Comparison of ENCODE assay signal across 21 cellular contexts in genomic region chr1:179095377-179095776, GRCh38. TPM values are rescaled to one million over a fixed set of nuclear protein-coding genes. Genes with fewer than 3 reads are reported as not detected.
A peak's percentile ranks its signal among the peaks of the same experiment; 100 is the strongest.
DNase-seq lines count a peak whose midpoint lies in the region; ATAC-seq and TF ChIP-seq lines count a peak whose summit lies in the region.
"Had no signal": no experiment of that assay in that cellular context is flagged by ENCODE, and none has a peak within 500 bp of the region (broad histone marks: within the 10 kb centered on the region; RNA-seq: fewer than 3 reads in every experiment).

No MANE protein-coding gene starts in this region.

- ATAC-seq in HCT116 (no peak), GM21423 (IDR thresholded peaks at IDR 0.05; ENCODE audit: unreplicated experiment) (no peak)
- ATAC-seq: activated naive CD8-positive, alpha-beta T cell treated with anti-CD3 and anti-CD28 coated beads, Interleukin-2, amount 50 U/mL, for 24 hours; naive thymus-derived CD4-positive, alpha-beta T cell; pancreas had no signal

- H2AFZ ChIP-seq in HCT116 (ENCODE audit: low read depth, low read length, poor library complexity, severe bottlenecking), result no peak overlapping the region

- DNase-seq in HCT116 (ENCODE audit: low read depth, low spot score) (no peak), fibroblast of villous mesenchyme (ENCODE audit: low read depth) (peak; percentile 31), NCI-H187 (lab: John Stamatoyannopoulos, UW) (no peak), H7 (no peak)
- DNase-seq: activated CD4-positive, CD25-positive, alpha-beta regulatory T cell; activated naive CD8-positive, alpha-beta T cell treated with anti-CD3 and anti-CD28 coated beads, Interleukin-2, amount 50 U/mL, for 24 hours; C1 segment of cervical spinal cord; dorsolateral prefrontal cortex; erythroblast; head of caudate nucleus; immature natural killer cell; naive thymus-derived CD4-positive, alpha-beta T cell; NCI-H1930; pancreas; stimulated activated CD4-positive, alpha-beta T cell treated with anti-CD3 and anti-CD28 coated beads, Interleukin-2, amount 100 ng/mL, for 48 hours had no signal

- H3K27ac ChIP-seq in HCT116 (ENCODE audit: low read depth, low read length) (no peak overlapping the region), VCaP (peak overlapping the region; percentile 48), subcutaneous abdominal adipose tissue (ENCODE audit: low read depth, low read length) (peak overlapping the region; percentile 37)
- H3K27ac ChIP-seq: pancreas, SJSA1, vagina had no signal

- H3K27me3 ChIP-seq in HCT116 (ENCODE audit: insufficient read depth, low read length), result no peaks in the 10 kb centered on the region
- H3K27me3 ChIP-seq in subcutaneous abdominal adipose tissue (ENCODE audit: control insufficient read depth in 5 of 5, insufficient read depth in 4 of 5, low read length in 5 of 5), result no peaks in the 10 kb centered on the region
- H3K27me3 ChIP-seq in H7 (ENCODE audit: control insufficient read depth, insufficient read depth, low read length), result no peaks in the 10 kb centered on the region
- H3K27me3 ChIP-seq: dorsolateral prefrontal cortex, pancreas, SJSA1, vagina had no signal

- RAD21 ChIA-PET in HCT116 (lab: Charles Lee; ENCODE audit: low non-redundant PET in 1 of 2, low total read pairs in 2 of 2, uncharacterized antibody in 2 of 2, unreplicated experiment in 2 of 2), result no interaction called here

- POLR2A ChIA-PET in HCT116 (lab: Charles Lee), result no interaction called here

- H4K20me1 ChIP-seq in HCT116 (ENCODE audit: insufficient read depth), result no peaks in the 10 kb centered on the region

- no peaks in the 10 kb centered on the region for H3K9me3 ChIP-seq in HCT116 (ENCODE audit: control insufficient read depth in 1 of 2, insufficient read depth in 1 of 2, low read depth in 1 of 2, low read length in 2 of 2)
- no peaks in the 10 kb centered on the region for H3K9me3 ChIP-seq in subcutaneous abdominal adipose tissue (ENCODE audit: control insufficient read depth in 5 of 5, low read length in 5 of 5)
- H3K9me3 ChIP-seq: pancreas, SJSA1, vagina had no signal

- H3K9ac ChIP-seq in HCT116 (ENCODE audit: low read length) (no peak overlapping the region), subcutaneous abdominal adipose tissue (ENCODE audit: low read length in 5 of 5) (no peak overlapping the region)

- no peaks in the 10 kb centered on the region for H3K4me1 ChIP-seq in HCT116 (ENCODE audit: control insufficient read depth in 1 of 2, insufficient read depth in 2 of 2, low read length in 2 of 2)
- peaks cover 9 to 29% (median 25%) of the 10 kb centered on the region in 5 donors for H3K4me1 ChIP-seq in subcutaneous abdominal adipose tissue (ENCODE audit: control insufficient read depth in 5 of 5, insufficient read depth in 5 of 5, low read length in 5 of 5)
- H3K4me1 ChIP-seq: SJSA1 had no signal

- intact Hi-C loops in HCT116 (cut with micrococcal nuclease), result no loop called here

- no peak for TF ChIP-seq POLR2A in HCT116 (IDR thresholded peaks at IDR 0.05; ENCODE audit: borderline replicate concordance, extremely low read depth, insufficient read depth, insufficient read length)

- TF ChIP-seq CTCF in HCT116 (IDR thresholded peaks at IDR 0.05 in 2 of 3, conservative IDR thresholded peaks at IDR 0.05 in 1 of 3; ENCODE audit: borderline replicate concordance in 1 of 3, insufficient read depth in 1 of 3, low read depth in 2 of 3, low read length in 2 of 3) (no peak), VCaP (conservative IDR thresholded peaks at IDR 0.05) (no peak), fibroblast of villous mesenchyme (IDR thresholded peaks at IDR 0.05; ENCODE audit: insufficient read depth, low read depth, low read length) (no peak)

- CTCF ChIA-PET in HCT116 (lab: Charles Lee), result no interaction called here

- H3K4me3 ChIP-seq in HCT116 (replicated peaks in 1 of 2; ENCODE audit: low read depth in 1 of 2, low read length in 2 of 2) (no peak overlapping the region), fibroblast of villous mesenchyme (ENCODE audit: low read depth, low read length) (no peak overlapping the region), subcutaneous abdominal adipose tissue (ENCODE audit: low read depth in 1 of 5, low read length in 5 of 5) (no peak overlapping the region), H7 (ENCODE audit: insufficient read depth, low read depth, low read length) (no peak overlapping the region)
- H3K4me3 ChIP-seq: dorsolateral prefrontal cortex, lung, pancreas, SJSA1, vagina had no signal

- BruUV-seq in HCT116 (replicated peaks; lab: Mats Ljungman, UMichigan), result TSS peak; percentile 90

- H3K36me3 ChIP-seq in HCT116 (ENCODE audit: control insufficient read depth in 1 of 2, insufficient read depth in 2 of 2, low read length in 2 of 2) (peaks cover 2 to 29% of the 10 kb centered on the region in 2 experiments; a peak in 3 of 4 replicates), subcutaneous abdominal adipose tissue (ENCODE audit: control insufficient read depth in 5 of 5, insufficient read depth in 5 of 5, low read length in 5 of 5) (peaks cover 11 to 72% (median 55%) of the 10 kb centered on the region in 5 donors), H7 (replicated peaks; ENCODE audit: control insufficient read depth, insufficient read depth, low read length) (peaks cover 26% of the 10 kb centered on the region)

- no peaks in the 10 kb centered on the region for H3K9me2 ChIP-seq in HCT116 (ENCODE audit: insufficient read depth)

- no peak for TF ChIP-seq RAD21 in HCT116 (IDR thresholded peaks at IDR 0.05; ENCODE audit: low read depth)

- H3K4me2 ChIP-seq in HCT116 (ENCODE audit: low read length), result no peak overlapping the region

- H3K79me2 ChIP-seq in HCT116 (ENCODE audit: insufficient read depth, low read length), result no peaks in the 10 kb centered on the region

TF ChIP-seq in HCT116, 20 proteins besides CTCF, POLR2A, EP300 and RAD21:
- TF ChIP-seq FOSL1 (IDR thresholded peaks at IDR 0.05; ENCODE audit: low read depth) (no peak), YY1 (IDR thresholded peaks at IDR 0.05; ENCODE audit: extremely low read depth, insufficient replicate concordance, low read depth, low read length) (no peak), ATF3 (IDR thresholded peaks at IDR 0.05) (no peak), MAX (IDR thresholded peaks at IDR 0.05) (no peak), REST (IDR thresholded peaks at IDR 0.05; ENCODE audit: low read depth) (no peak), SRF (IDR thresholded peaks at IDR 0.05; ENCODE audit: low read depth) (no peak), ZBTB33 (IDR thresholded peaks at IDR 0.05; ENCODE audit: extremely low read depth, insufficient replicate concordance, low read length) (no peak), ZFX (IDR thresholded peaks at IDR 0.05) (no peak), EZH2 (IDR thresholded peaks at IDR 0.05) (no peak), JUND (IDR thresholded peaks at IDR 0.05) (no peak), SP1 (IDR thresholded peaks at IDR 0.05; ENCODE audit: low read depth) (no peak), CEBPB (IDR thresholded peaks at IDR 0.05; ENCODE audit: low read depth) (no peak), EGR1 (IDR thresholded peaks at IDR 0.05; ENCODE audit: low read depth) (no peak)
TF ChIP-seq in HCT116: peak in this region for 0.

RNA-seq across cellular contexts. Expression of gene TOR3A, which starts 13.5 kb away (rescaled TPM):
- total RNA-seq in HCT116 (2021; ENCODE audit: unreplicated experiment), result 27.0 TPM
- polyA plus RNA-seq in HCT116 (2012), result 18.4 and 19.3 TPM in 2 replicates
- 35.4 and 41.2 TPM in 2 replicates for total RNA-seq in fibroblast of villous mesenchyme
- 25.3 and 29.7 TPM in 2 replicates for total RNA-seq in H7 (2014; rRNA removed; shearing (Covaris generic))
